14 cellular contexts compared by ENCODE assay signal in genomic region chr5:142782976-142783539, GRCh38. TPM values are rescaled to one million over a fixed set of nuclear protein-coding genes. Genes with fewer than 3 reads are reported as not detected.
A peak's percentile ranks its signal among the peaks of the same experiment; 100 is the strongest.
DNase-seq lines count a peak whose midpoint lies in the region; ATAC-seq and TF ChIP-seq lines count a peak whose summit lies in the region.
"Had no signal": no experiment of that assay in that cellular context is flagged by ENCODE, and none has a peak within 500 bp of the region (broad histone marks: within the 10 kb centered on the region; RNA-seq: fewer than 3 reads in every experiment).

No MANE protein-coding gene starts in this region.

- H3K36me3 Mint-ChIP-seq in CD8-positive, alpha-beta T cell, result no peaks in the 10 kb centered on the region
- no peaks in the 10 kb centered on the region for H3K36me3 Mint-ChIP-seq in progenitor cell of endocrine pancreas (ENCODE audit: insufficient read depth)
- no peaks in the 10 kb centered on the region for H3K36me3 Mint-ChIP-seq in mesothelial cell of epicardium

- no TSS peak for BruUV-seq in Panc1 (replicated peaks; lab: Mats Ljungman, UMichigan)

- H3K4me3 ChIP-seq in CD8-positive, alpha-beta T cell (ENCODE audit: low read depth, low read length), result no peak overlapping the region
- no peak overlapping the region for H3K4me3 ChIP-seq in Panc1 (ENCODE audit: low read depth in 2 of 2, low read length in 2 of 2)
- no peak overlapping the region for H3K4me3 ChIP-seq in sigmoid colon

- peak overlapping the region; percentile 77 for H3K27ac Mint-ChIP-seq in CD8-positive, alpha-beta T cell
- H3K27ac Mint-ChIP-seq in progenitor cell of endocrine pancreas (no peak overlapping the region), mesothelial cell of epicardium (no peak overlapping the region)
- H3K27ac Mint-ChIP-seq: CD4-positive, alpha-beta T cell had no signal

- no peaks in the 10 kb centered on the region for H3K9me3 ChIP-seq in CD8-positive, alpha-beta T cell (ENCODE audit: low read length)
- H3K9me3 ChIP-seq in Panc1 (ENCODE audit: control insufficient read depth, insufficient read depth, low read depth, low read length), result no peaks in the 10 kb centered on the region
- no peaks in the 10 kb centered on the region for H3K9me3 ChIP-seq in sigmoid colon

- intact Hi-C loops in CD8-positive, alpha-beta T cell (cut with DNase I, micrococcal nuclease), result no loop called here
- intact Hi-C loops in Panc1 (cut with micrococcal nuclease; ENCODE audit: unreplicated experiment) (no loop called here), Right ventricle myocardium superior (cut with DNase I) (no loop called here), sigmoid colon (cut with DNase I) (no loop called here)

- H3K4me1 Mint-ChIP-seq in CD8-positive, alpha-beta T cell (ENCODE audit: low read depth), result peaks cover 80% of the 10 kb centered on the region
- H3K4me1 Mint-ChIP-seq in progenitor cell of endocrine pancreas (ENCODE audit: low read depth), result peaks cover 17% of the 10 kb centered on the region
- H3K4me1 Mint-ChIP-seq in mesothelial cell of epicardium, result peaks cover 16% of the 10 kb centered on the region

- no peaks in the 10 kb centered on the region for H3K36me3 ChIP-seq in CD8-positive, alpha-beta T cell (ENCODE audit: insufficient read depth, low read length)
- H3K36me3 ChIP-seq in Panc1 (ENCODE audit: control insufficient read depth, insufficient read depth, low read length) (no peaks in the 10 kb centered on the region), sigmoid colon (no peaks in the 10 kb centered on the region)

- no peaks in the 10 kb centered on the region for H3K27me3 Mint-ChIP-seq in CD8-positive, alpha-beta T cell (ENCODE audit: low read depth)
- H3K27me3 Mint-ChIP-seq in progenitor cell of endocrine pancreas, result no peaks in the 10 kb centered on the region
- H3K27me3 Mint-ChIP-seq in mesothelial cell of epicardium (ENCODE audit: low read depth), result no peaks in the 10 kb centered on the region
- H3K27me3 Mint-ChIP-seq: CD4-positive, alpha-beta T cell had no signal

- 82 to 86% methylated on average over 8 of the region's 8 CpGs for WGBS in sigmoid colon, 2 donors

- in situ Hi-C loops in Panc1 (cut with HindIII; ENCODE audit: low pct_unique_long_range_greater_than_20kb, low sequenced_read_pairs), result no loop called here

- no peaks in the 10 kb centered on the region for H3K9me3 Mint-ChIP-seq in CD8-positive, alpha-beta T cell
- H3K9me3 Mint-ChIP-seq in progenitor cell of endocrine pancreas (ENCODE audit: low read depth) (no peaks in the 10 kb centered on the region), mesothelial cell of epicardium (no peaks in the 10 kb centered on the region)
- H3K9me3 Mint-ChIP-seq: CD4-positive, alpha-beta T cell had no signal

- TF ChIP-seq EP300 in sigmoid colon (IDR thresholded peaks at IDR 0.05), result no peak

- peak overlapping the region; percentile 11 for H3K27ac ChIP-seq in CD8-positive, alpha-beta T cell (ENCODE audit: low read depth, low read length)
- H3K27ac ChIP-seq in Panc1 (ENCODE audit: low read length), result peak overlapping the region; percentile 75
- peak overlapping the region in 3 of 4 donors; percentile 48 to 59 (median 51) for H3K27ac ChIP-seq in sigmoid colon

- no peaks in the 10 kb centered on the region for H3K27me3 ChIP-seq in CD8-positive, alpha-beta T cell (ENCODE audit: insufficient read depth, low read length)
- H3K27me3 ChIP-seq in Panc1 (ENCODE audit: control insufficient read depth, insufficient read depth, low read length) (no peaks in the 10 kb centered on the region), sigmoid colon (no peaks in the 10 kb centered on the region)

- TF ChIP-seq POLR2A in sigmoid colon (IDR thresholded peaks at IDR 0.05), result no peak

- no peak for ATAC-seq in CD8-positive, alpha-beta T cell
- ATAC-seq in Panc1 (peak; percentile 37), Right ventricle myocardium superior (ENCODE audit: poor library complexity) (peak; percentile 42), GM19467 (IDR thresholded peaks at IDR 0.05; ENCODE audit: unreplicated experiment) (no peak)

- peaks cover 62% of the 10 kb centered on the region for H3K4me1 ChIP-seq in CD8-positive, alpha-beta T cell (ENCODE audit: insufficient read depth, low read length)
- H3K4me1 ChIP-seq in Panc1 (ENCODE audit: control insufficient read depth, insufficient read depth, low read length) (peaks cover 69% of the 10 kb centered on the region), sigmoid colon (peaks cover 0 to 62% (median 40%) of the 10 kb centered on the region in 4 donors)

- peak overlapping the region; percentile 77 for H3K4me3 Mint-ChIP-seq in CD8-positive, alpha-beta T cell
- H3K4me3 Mint-ChIP-seq in progenitor cell of endocrine pancreas (ENCODE audit: low read depth) (no peak overlapping the region), mesothelial cell of epicardium (no peak overlapping the region)
- H3K4me3 Mint-ChIP-seq: CD4-positive, alpha-beta T cell had no signal

- POLR2A ChIA-PET in CD8-positive, alpha-beta T cell (lab: Charles Lee), result interaction anchor here (5.5 to 5.6 kb wide), 2 partner anchors 12 to 16 kb away, joined by 47 to 48 read pairs; partner anchors contain the start of gene ARHGAP26
- POLR2A ChIA-PET in Panc1 (lab: Charles Lee), result interaction anchor here (0.6 kb wide), 2 partner anchors 14 to 89 kb away, joined by 3 to 12 read pairs; no protein-coding TSS in a partner anchor

- TF ChIP-seq CTCF in CD8-positive, alpha-beta T cell (IDR thresholded peaks at IDR 0.05), result no peak
- no peak for TF ChIP-seq CTCF in Panc1 (IDR thresholded peaks at IDR 0.05)
- TF ChIP-seq CTCF in sigmoid colon (IDR thresholded peaks at IDR 0.05), result no peak
- TF ChIP-seq CTCF in progenitor cell of endocrine pancreas (IDR thresholded peaks at IDR 0.05; ENCODE audit: unreplicated experiment), result no peak
- TF ChIP-seq CTCF in mesothelial cell of epicardium (IDR thresholded peaks at IDR 0.05; ENCODE audit: unreplicated experiment), result no peak

- CTCF ChIA-PET in CD8-positive, alpha-beta T cell (lab: Charles Lee), result interaction anchor here (0.7 to 3.2 kb wide), 10 partner anchors 12 to 105 kb away, joined by 3 to 34 read pairs (median 6); partner anchors contain the start of gene ARHGAP26
- CTCF ChIA-PET in Panc1 (lab: Charles Lee), result interaction anchor here (0.7 to 1.5 kb wide), 3 partner anchors 14 to 84 kb away, joined by 3 to 5 read pairs (median 3); no protein-coding TSS in a partner anchor

- DNase-seq in CD8-positive, alpha-beta T cell, result no peak
- DNase-seq in Panc1 (ENCODE audit: low read depth, low spot score) (no peak), Right ventricle myocardium superior (peak; percentile 83), sigmoid colon (peak; percentile 81), progenitor cell of endocrine pancreas (ENCODE audit: low spot score, unreplicated experiment) (no peak), mesothelial cell of epicardium (ENCODE audit: low spot score in 2 of 2, unreplicated experiment in 2 of 2) (no peak), hippocampal formation (lab: John Stamatoyannopoulos, UW) (no peak)
- DNase-seq: CD4-positive, alpha-beta T cell; H7; IMR-90; NCI-H1930; OCI-M1; T1000 had no signal

RNA-seq across cellular contexts. Expression of gene ARHGAP26, which starts 12.9 kb away (rescaled TPM):
- 10 to 100 TPM; 46.0 to 46.6 TPM for total RNA-seq in CD8-positive, alpha-beta T cell
- 65.5 TPM for total RNA-seq in Panc1 (2021; ENCODE audit: unreplicated experiment)
- polyA plus RNA-seq in Panc1 (2012; ENCODE audit: insufficient read length), result 24.0 TPM
- total RNA-seq in Right ventricle myocardium superior, result 32.5 TPM
- total RNA-seq in sigmoid colon, result 10 to 100 TPM; 13.3 to 25.5 (median 21.7) TPM
- polyA plus RNA-seq in sigmoid colon, result 10 to 100 TPM in 1 of 3 donors, 1 to 10 TPM in 2; 5.4 to 19.1 (median 9.0) TPM
- total RNA-seq in progenitor cell of endocrine pancreas, result 21.3 and 24.5 TPM in 2 replicates
- total RNA-seq in mesothelial cell of epicardium, result 8.9 to 9.6 TPM (median 9.4 TPM) in 3 replicates

Comparison
In these comparisons a context has a peak if more than half of its experiments do, and no peak if none do; other contexts are left out.
1. ATAC-seq: peak in Panc1 (single experiment) and Right ventricle myocardium superior (single experiment); none in CD8-positive, alpha-beta T cell (single experiment) and GM19467 (single experiment).
2. DNase-seq: peak in Right ventricle myocardium superior (single experiment) and sigmoid colon (single experiment); none in CD8-positive, alpha-beta T cell (0 of 7), Panc1 (single experiment), progenitor cell of endocrine pancreas (single experiment), mesothelial cell of epicardium (0 of 2) and hippocampal formation (0 of 2).
3. H3K27ac ChIP-seq: peak in every context shown above with its lines; median percentile 75 in Panc1; 51 in sigmoid colon; 11 in CD8-positive, alpha-beta T cell.